ENCODE assay signal across 10 cellular contexts in genomic region chr10:117441812-117442443, GRCh38.
DNase-seq lines count a peak whose midpoint lies in the region; ATAC-seq and TF ChIP-seq lines count a peak whose summit lies in the region.
"Had no signal": no experiment of that assay in that cellular context is flagged by ENCODE, and none has a peak within 500 bp of the region (broad histone marks: within the 10 kb centered on the region; RNA-seq: fewer than 3 reads in every experiment).

No MANE protein-coding gene starts in this region.

- DNase-seq in EL (peak; percentile 98), RPMI7951 (ENCODE audit: low read depth) (peak; percentile 92), left lung (peak in 1 of 2 donors; percentile 34), GM19238 (ENCODE audit: insufficient read length, low spot score) (no peak), NCI-H1105 treated with DMSO at 0.1 percent for 48 hours (lab: John Stamatoyannopoulos, UW) (no peak)
- DNase-seq in stimulated activated naive CD4-positive, alpha-beta T cell (lab: John Stamatoyannopoulos, UW): no peak
- DNase-seq: SHP77 treated with DMSO at 0.1 percent for 48 hours had no signal

- peaks cover 0 to 22% of the 10 kb centered on the region in 2 donors for H3K4me1 ChIP-seq in left lung
- H3K4me1 ChIP-seq: prostate gland had no signal

- ATAC-seq in HG02943 (IDR thresholded peaks at IDR 0.05; ENCODE audit: low read depth, unreplicated experiment): peak; percentile 79
- ATAC-seq in left lung: peak; percentile 22
- no peak for ATAC-seq in GM19023 (IDR thresholded peaks at IDR 0.05; ENCODE audit: unreplicated experiment)

- peaks cover 0 to 4% of the 10 kb centered on the region in 2 donors for H3K27me3 ChIP-seq in left lung

- intact Hi-C loops in left lung (cut with DNase I): no loop called here

- no peak for TF ChIP-seq CTCF in left lung (IDR thresholded peaks at IDR 0.05)

- H3K4me3 ChIP-seq in left lung: no peak overlapping the region
- H3K4me3 ChIP-seq: prostate gland had no signal

- no peaks in the 10 kb centered on the region for H3K36me3 ChIP-seq in left lung
- H3K36me3 ChIP-seq: prostate gland had no signal

- H3K27ac ChIP-seq in left lung: no peak overlapping the region
- H3K27ac ChIP-seq: prostate gland had no signal

- H3K9me3 ChIP-seq in left lung: no peaks in the 10 kb centered on the region
- H3K9me3 ChIP-seq: prostate gland had no signal

Comparison
In these comparisons a context has a peak if more than half of its experiments do, and no peak if none do; other contexts are left out.
1. DNase-seq: peak in EL (single experiment) and RPMI7951 (single experiment); none in stimulated activated naive CD4-positive, alpha-beta T cell (0 of 6), GM19238 (single experiment) and NCI-H1105 treated with DMSO at 0.1 percent for 48 hours (single experiment).